In the genomic region with DNA sequence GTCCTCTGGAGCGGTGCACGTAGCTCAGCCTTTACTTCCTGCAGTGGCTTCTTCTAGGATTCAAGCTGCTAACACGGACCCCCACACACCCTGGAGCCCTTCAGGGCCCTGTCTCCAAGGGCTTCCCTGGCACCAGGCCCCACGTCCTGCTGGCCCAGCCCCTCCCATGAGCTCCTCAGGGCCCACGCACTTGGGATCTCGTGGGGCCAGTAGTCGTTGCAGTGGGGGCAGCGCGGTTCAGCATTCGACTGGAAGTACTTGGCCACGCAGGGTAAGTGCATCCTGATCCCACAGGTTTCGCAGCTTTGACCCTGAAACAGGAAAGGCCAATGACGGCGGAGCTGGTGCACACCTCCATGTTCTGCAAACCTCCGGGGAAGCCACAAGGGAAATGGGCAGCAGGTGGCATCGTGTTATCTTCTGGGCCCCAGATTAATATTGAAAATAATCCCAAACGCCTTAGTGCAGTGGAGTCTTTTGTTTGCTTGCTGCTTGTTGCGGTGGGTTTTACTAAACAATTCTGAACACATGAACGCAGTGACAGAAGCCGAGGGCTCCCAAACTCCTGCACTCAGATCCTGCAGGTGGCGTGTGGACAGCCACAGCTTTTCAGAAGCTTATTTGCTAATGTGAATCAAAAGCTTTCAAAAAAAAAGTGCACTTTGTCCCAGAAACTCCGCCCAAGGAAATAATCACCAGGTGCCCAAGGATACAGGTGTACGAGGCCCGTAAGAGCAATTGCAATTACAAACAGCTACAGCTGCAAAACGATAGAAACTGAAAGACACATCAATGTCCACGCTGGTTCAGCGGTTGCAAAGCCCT, we compare ENCODE assay signal across 9 cellular contexts. TPM values are rescaled to one million over a fixed set of nuclear protein-coding genes. Genes with fewer than 3 reads are reported as not detected.
A peak's percentile ranks its signal among the peaks of the same experiment; 100 is the strongest.
DNase-seq lines count a peak whose midpoint lies in the region.
"Had no signal": no experiment of that assay in that cellular context is flagged by ENCODE, and none has a peak within 500 bp of the region (broad histone marks: within the 10 kb centered on the region; RNA-seq: fewer than 3 reads in every experiment).

No MANE protein-coding gene starts in this region.

- DNase-seq in NCI-H2081 (lab: John Stamatoyannopoulos, UW) (peak; percentile 7 to 68), NCI-H2081 treated with DMSO at 0.1 percent for 48 hours (lab: John Stamatoyannopoulos, UW) (no peak), NCI-H146 (lab: John Stamatoyannopoulos, UW) (peak; percentile 85), neuronal stem cell (ENCODE audit: low spot score) (no peak), GF-D8 (lab: John Stamatoyannopoulos, UW) (no peak), retina (no peak)
- DNase-seq in activated naive CD8-positive, alpha-beta T cell treated with anti-CD3 and anti-CD28 coated beads for 36 hours: no peak
- DNase-seq in activated effector memory CD4-positive, alpha-beta T cell treated with Interleukin-2 at 50 U/mL for 16 hours: no peak
- DNase-seq: NCI-H82 had no signal

- no peak overlapping the region for H4K91ac ChIP-seq in neuronal stem cell (ENCODE audit: low read depth, low read length, poor library complexity)

- no peaks in the 10 kb centered on the region for H3K4me1 ChIP-seq in neuronal stem cell (ENCODE audit: control insufficient read depth in 2 of 2, insufficient read depth in 1 of 2, low read depth in 1 of 2, low read length in 2 of 2)

- no peak overlapping the region for H2AFZ ChIP-seq in neuronal stem cell (ENCODE audit: low read length)

- peak overlapping the region; percentile 50 for H3K9ac ChIP-seq in neuronal stem cell (ENCODE audit: low read depth, low read length, poor library complexity)

- H2BK15ac ChIP-seq in neuronal stem cell (ENCODE audit: low read length): no peak overlapping the region

- H2BK12ac ChIP-seq in neuronal stem cell (ENCODE audit: low read length): no peak overlapping the region

- H2BK5ac ChIP-seq in neuronal stem cell (ENCODE audit: low read length): no peak overlapping the region

- no peak overlapping the region for H4K8ac ChIP-seq in neuronal stem cell (ENCODE audit: low read depth, low read length)

- H3K27ac Mint-ChIP-seq in activated naive CD8-positive, alpha-beta T cell treated with anti-CD3 and anti-CD28 coated beads for 36 hours: peak overlapping the region; percentile 62

- no peak overlapping the region for H2BK120ac ChIP-seq in neuronal stem cell (ENCODE audit: low read depth, low read length)

- H3K4me3 Mint-ChIP-seq in activated naive CD8-positive, alpha-beta T cell treated with anti-CD3 and anti-CD28 coated beads for 36 hours: no peak overlapping the region

- peaks cover 11 to 41% of the 10 kb centered on the region in 2 donors for H3K36me3 ChIP-seq in neuronal stem cell (replicated peaks in 1 of 2; ENCODE audit: control insufficient read depth in 2 of 2, insufficient read depth in 2 of 2, low read length in 2 of 2)

- H3K36me3 Mint-ChIP-seq in activated naive CD8-positive, alpha-beta T cell treated with anti-CD3 and anti-CD28 coated beads for 36 hours: peaks cover 24% of the 10 kb centered on the region

- H3K23ac ChIP-seq in neuronal stem cell (ENCODE audit: low read depth, low read length, poor library complexity): no peak overlapping the region

- H3K4me1 Mint-ChIP-seq in activated naive CD8-positive, alpha-beta T cell treated with anti-CD3 and anti-CD28 coated beads for 36 hours: peaks cover 29% of the 10 kb centered on the region

- no peak overlapping the region for H3K4ac ChIP-seq in neuronal stem cell (ENCODE audit: low read length)

- WGBS in neuronal stem cell (ENCODE audit: extremely low coverage in 2 of 2, insufficient read length in 2 of 2, insufficient replicate concordance in 1 of 2), 2 donors: no CpG with 5 or more reads among the region's 27 CpGs

- no peaks in the 10 kb centered on the region for H3K27me3 ChIP-seq in neuronal stem cell (ENCODE audit: control insufficient read depth in 3 of 3, insufficient read depth in 3 of 3, low read depth in 1 of 3, low read length in 3 of 3)

- no peaks in the 10 kb centered on the region for H3K9me3 ChIP-seq in neuronal stem cell (replicated peaks in 1 of 2; ENCODE audit: control insufficient read depth in 2 of 2, insufficient read depth in 1 of 2, low read depth in 1 of 2, low read length in 2 of 2)

- H3K4me3 ChIP-seq in neuronal stem cell (ENCODE audit: low read length in 2 of 2): no peak overlapping the region

- no peak overlapping the region for H3K14ac ChIP-seq in neuronal stem cell (ENCODE audit: low read length)

- H3K27ac ChIP-seq in neuronal stem cell (replicated peaks; ENCODE audit: low read length): no peak overlapping the region

- peak overlapping the region; percentile 42 for H2AK5ac ChIP-seq in neuronal stem cell (ENCODE audit: low read depth, low read length)

- H3K79me1 ChIP-seq in neuronal stem cell (ENCODE audit: low read depth, low read length): peaks cover 1% of the 10 kb centered on the region

- H3K4me2 ChIP-seq in neuronal stem cell (ENCODE audit: insufficient read depth, low read length, poor library complexity, severe bottlenecking): no peak overlapping the region

- H3K27me3 Mint-ChIP-seq in activated naive CD8-positive, alpha-beta T cell treated with anti-CD3 and anti-CD28 coated beads for 36 hours: no peaks in the 10 kb centered on the region

- no peak overlapping the region for H3K18ac ChIP-seq in neuronal stem cell (ENCODE audit: low read length)

- H3K9me3 Mint-ChIP-seq in activated naive CD8-positive, alpha-beta T cell treated with anti-CD3 and anti-CD28 coated beads for 36 hours: no peaks in the 10 kb centered on the region

RNA-seq across cellular contexts. Expression of a gene that starts 22.4 kb away (rescaled TPM):
- 10 to 100 TPM in 1 of 2 experiments, 1 to 10 TPM in 1; 9.9 to 12.2 TPM for total RNA-seq in activated naive CD8-positive, alpha-beta T cell treated with anti-CD3 and anti-CD28 coated beads for 36 hours
- polyA plus RNA-seq in neuronal stem cell (2013, experiment 1 of 2): 5.1 TPM
- polyA plus RNA-seq in neuronal stem cell (2013, experiment 2 of 2): 4.5 TPM

RNA-seq across cellular contexts. Expression of a gene that starts 42.8 kb away (rescaled TPM):
- 100 to 1,000 TPM; 133 to 146 TPM for total RNA-seq in activated naive CD8-positive, alpha-beta T cell treated with anti-CD3 and anti-CD28 coated beads for 36 hours
- 54.4 TPM for polyA plus RNA-seq in neuronal stem cell (2013, experiment 1 of 2)
- 52.8 TPM for polyA plus RNA-seq in neuronal stem cell (2013, experiment 2 of 2)

Comparison
In these comparisons a context has a peak if more than half of its experiments do, and no peak if none do; other contexts are left out.
1. DNase-seq: peak in NCI-H2081 (2 of 2) and NCI-H146 (single experiment); none in NCI-H2081 treated with DMSO at 0.1 percent for 48 hours (single experiment), activated naive CD8-positive, alpha-beta T cell treated with anti-CD3 and anti-CD28 coated beads for 36 hours (single experiment), neuronal stem cell (single experiment), activated effector memory CD4-positive, alpha-beta T cell treated with Interleukin-2 at 50 U/mL for 16 hours (single experiment), GF-D8 (single experiment) and retina (single experiment).